In genomic region chr5:134555889-134556311, GRCh38 we compare ENCODE assay signal across 1 cellular context.
TF ChIP-seq lines count a peak whose summit lies in the region.

No MANE protein-coding gene starts in this region.

TF ChIP-seq in SK-N-SH, 30 proteins besides CTCF, POLR2A, EP300 and RAD21 (continued from another document):
- TF ChIP-seq ZBTB33 (IDR thresholded peaks at IDR 0.05; ENCODE audit: borderline replicate concordance, low read depth) (no peak), IRF3 (IDR thresholded peaks at IDR 0.05; ENCODE audit: low read depth, low read length) (no peak), RCOR1 (IDR thresholded peaks at IDR 0.05; ENCODE audit: low read length) (peak; percentile 56; the same call in 1 of the 2 replicates), FOXM1 (IDR thresholded peaks at IDR 0.05; ENCODE audit: low read depth) (no peak), YY1 (IDR thresholded peaks at IDR 0.05; ENCODE audit: low read depth) (peak; percentile 43; the same call in 1 of the 2 replicates), MEF2A (IDR thresholded peaks at IDR 0.05; ENCODE audit: borderline replicate concordance, low read depth) (no peak)
